16 cellular contexts compared by ENCODE assay signal in genomic region chr19:9702186-9702585, GRCh38. TPM values are rescaled to one million over a fixed set of nuclear protein-coding genes. Genes with fewer than 3 reads are reported as not detected.
A peak's percentile ranks its signal among the peaks of the same experiment; 100 is the strongest.
DNase-seq lines count a peak whose midpoint lies in the region; ATAC-seq, FAIRE-seq and TF ChIP-seq lines count a peak whose summit lies in the region.
"Had no signal": no experiment of that assay in that cellular context is flagged by ENCODE, and none has a peak within 500 bp of the region (broad histone marks: within the 10 kb centered on the region; RNA-seq: fewer than 3 reads in every experiment).

No MANE protein-coding gene starts in this region.

- no peaks in the 10 kb centered on the region for H3K27me3 Mint-ChIP-seq in Caco-2 (ENCODE audit: insufficient read depth, unreplicated experiment)
- H3K27me3 Mint-ChIP-seq: CD4-positive, alpha-beta T cell had no signal

- H3K9me1 ChIP-seq in K562 (ENCODE audit: control insufficient read depth, insufficient read depth, low read length): no peaks in the 10 kb centered on the region

- H3K4me2 ChIP-seq in K562 (ENCODE audit: insufficient read depth, low read length): no peak overlapping the region
- H3K4me2 ChIP-seq: GM23338 had no signal

- H3K79me2 ChIP-seq in K562 (ENCODE audit: control insufficient read depth, insufficient read depth, low read length): no peaks in the 10 kb centered on the region

- no peaks in the 10 kb centered on the region for H4K20me1 ChIP-seq in K562 (replicated peaks; ENCODE audit: control insufficient read depth, insufficient read depth, low read length)

- H3K27me3 ChIP-seq in Caco-2 (replicated peaks; ENCODE audit: control insufficient read depth, insufficient read depth, low read length) (no peaks in the 10 kb centered on the region), K562 (ENCODE audit: control insufficient read depth in 2 of 2, insufficient read depth in 2 of 2, low read length in 2 of 2) (no peaks in the 10 kb centered on the region)

- FAIRE-seq in K562 (lab: Jason Lieb, UNC): no peak
- FAIRE-seq: GM12878, GM18507, HTR-8/SVneo had no signal

- BruUV-seq in Caco-2 (replicated peaks; lab: Mats Ljungman, UMichigan) (no TSS peak), K562 (replicated peaks; lab: Mats Ljungman, UMichigan) (no TSS peak)

- no peaks in the 10 kb centered on the region for H3K36me3 Mint-ChIP-seq in Caco-2 (ENCODE audit: insufficient read depth, unreplicated experiment)

- POLR2A ChIA-PET in Caco-2 (lab: Charles Lee): no interaction called here
- POLR2A ChIA-PET in K562 (lab: Yijun Ruan, JAX): no interaction called here

- TF ChIP-seq POLR2A in K562 (conservative IDR thresholded peaks at IDR 0.05): no peak

- H3K36me3 ChIP-seq in Caco-2 (ENCODE audit: control insufficient read depth, insufficient read depth, low read length): no peaks in the 10 kb centered on the region
- no peaks in the 10 kb centered on the region for H3K36me3 ChIP-seq in K562 (ENCODE audit: control insufficient read depth, insufficient read depth, low read length)

- no peak overlapping the region for H3K4me3 ChIP-seq in Caco-2 (ENCODE audit: low read depth, low read length)
- H3K4me3 ChIP-seq in K562: no peak overlapping the region
- H3K4me3 ChIP-seq: GM12878, GM23338 had no signal

- H3K9me3 Mint-ChIP-seq in Caco-2 (ENCODE audit: unreplicated experiment): peaks cover 22% of the 10 kb centered on the region
- H3K9me3 Mint-ChIP-seq: CD4-positive, alpha-beta T cell had no signal

- peak; percentile 19 to 32 for DNase-seq in Caco-2
- peak; percentile 2 for DNase-seq in HT-29 (ENCODE audit: low spot score)
- no peak for DNase-seq in K562 (ENCODE audit: extremely low read depth in 1 of 4, low spot score in 3 of 4)
- DNase-seq in NCI-H526 (lab: John Stamatoyannopoulos, UW): no peak
- no peak for DNase-seq in foreskin melanocyte
- DNase-seq: C1 segment of cervical spinal cord; CD4-positive, alpha-beta T cell; DMS79; H9 had no signal

- in situ Hi-C loops in K562 (cut with MboI): no loop called here

- 17% methylated on average over 6 of the region's 6 CpGs for WGBS in K562 (ENCODE audit: insufficient coverage, low coverage, missing lambda C conversion rate)

- H3K4me1 ChIP-seq in Caco-2: 0 out of 2 replicates have a peak, but pooled peaks cover 5% of the 10 kb centered on the region
- H3K4me1 ChIP-seq in K562 (replicated peaks in 1 of 2; ENCODE audit: control insufficient read depth in 2 of 2, insufficient read depth in 2 of 2, low read length in 2 of 2): peaks cover 0 to 4% of the 10 kb centered on the region in 2 experiments; a peak in 3 of 5 replicates

- intact Hi-C loops in Caco-2 (cut with micrococcal nuclease; ENCODE audit: unreplicated experiment) (no loop called here), K562 (cut with micrococcal nuclease) (no loop called here)

- peak overlapping the region; percentile 59 for H3K27ac Mint-ChIP-seq in Caco-2 (ENCODE audit: unreplicated experiment)
- H3K27ac Mint-ChIP-seq: B cell; CD4-positive, alpha-beta T cell; GM23338; H9 had no signal

- TF ChIP-seq CTCF in Caco-2 (IDR thresholded peaks at IDR 0.05; ENCODE audit: insufficient read depth in 1 of 2, low read depth in 1 of 2, low read length in 1 of 2, severe bottlenecking in 1 of 2, unreplicated experiment in 1 of 2): no peak
- no peak for TF ChIP-seq CTCF in K562 (IDR thresholded peaks at IDR 0.05 in 2 of 3, conservative IDR thresholded peaks at IDR 0.05 in 1 of 3; ENCODE audit: insufficient read depth in 2 of 3, low read depth in 1 of 3, low read length in 3 of 3)

- H3K4me3 Mint-ChIP-seq in Caco-2 (ENCODE audit: unreplicated experiment): no peak overlapping the region
- H3K4me3 Mint-ChIP-seq: B cell; CD4-positive, alpha-beta T cell; GM23338; H9 had no signal

- H3K27ac ChIP-seq in K562 (ENCODE audit: extremely low read depth, low read depth, low read length): no peak overlapping the region

- peak overlapping the region; percentile 33; the same call in 1 of the 2 replicates for H2AFZ ChIP-seq in K562 (ENCODE audit: low read depth, low read length)
- H2AFZ ChIP-seq: GM23338 had no signal

- no peak for TF ChIP-seq EP300 in K562 (IDR thresholded peaks at IDR 0.05; ENCODE audit: low read length)

- TF ChIP-seq RAD21 in K562 (CRISPR knock-in tag; conservative IDR thresholded peaks at IDR 0.05 in 1 of 2, IDR thresholded peaks at IDR 0.05 in 1 of 2): no peak

- CTCF ChIA-PET in Caco-2 (lab: Charles Lee): no interaction called here
- CTCF ChIA-PET in K562 (lab: Yijun Ruan, JAX; ENCODE audit: low intra/inter-chr PET ratio): no interaction called here

- no peak overlapping the region for H3K9ac ChIP-seq in K562 (ENCODE audit: insufficient read depth in 1 of 2, low read depth in 2 of 2, low read length in 2 of 2)

- ATAC-seq in K562 (no peak), esophagus mucosa (peak; percentile 15), GM21526 (IDR thresholded peaks at IDR 0.05; ENCODE audit: low FRiP score, unreplicated experiment) (no peak)
- ATAC-seq: GM12878, GM23338 had no signal

- no peaks in the 10 kb centered on the region; the same call in none of the 2 replicates for H3K9me3 ChIP-seq in Caco-2
- H3K9me3 ChIP-seq in K562 (replicated peaks; ENCODE audit: control insufficient read depth, insufficient read depth, low read depth, low read length): peaks cover 3% of the 10 kb centered on the region

- H3K4me1 Mint-ChIP-seq in Caco-2 (ENCODE audit: low read depth, unreplicated experiment): no peaks in the 10 kb centered on the region
- H3K4me1 Mint-ChIP-seq: B cell had no signal

TF ChIP-seq in K562, 482 proteins besides CTCF, POLR2A, EP300 and RAD21:
- TF ChIP-seq LARP7 (IDR thresholded peaks at IDR 0.05): no peak
- TF ChIP-seq SMARCA4 (IDR thresholded peaks at IDR 0.05): no peak
- no peak for TF ChIP-seq ZNF444 (CRISPR knock-in tag; IDR thresholded peaks at IDR 0.05)
- no peak for TF ChIP-seq PCBP1 (IDR thresholded peaks at IDR 0.05; ENCODE audit: low read depth, low read length, poor library complexity, severe bottlenecking)
- no peak for TF ChIP-seq NCOA4 (IDR thresholded peaks at IDR 0.05; ENCODE audit: partially characterized antibody)
- TF ChIP-seq RHOXF2B (CRISPR knock-in tag; conservative IDR thresholded peaks at IDR 0.05): no peak
TF ChIP-seq in K562: peak in this region for 0.

RNA-seq across cellular contexts. Expression of gene ZNF562, which starts 27.3 kb away (rescaled TPM):
- total RNA-seq in Caco-2 (2022) (23.0 and 23.7 TPM in 2 replicates), K562 (2014; rRNA removed) (20.8 and 24.0 TPM in 2 replicates), K562 (2014; rRNA removed; fragmentation: Illumina TruSeq; extraction: Trizol) (46.9 and 51.0 TPM in 2 replicates), K562 (2015; rRNA removed; fragmentation: Illumina TruSeq; extraction: Trizol) (36.1 and 39.7 TPM in 2 replicates), K562 (2021) (31.5 and 34.3 TPM in 2 replicates), esophagus mucosa (46.7 TPM)
- total RNA-seq in HT-29 (2014; rRNA removed; shearing (Covaris generic)): 14.2 and 27.3 TPM in 2 replicates
- total RNA-seq in K562 (2011; cell fraction: chromatin; rRNA removed; ENCODE audit: low replicate concordance): 55.9 and 96.8 TPM in 2 replicates
- total RNA-seq in K562 (2011; cell fraction: nucleolus; rRNA removed): 46.9 and 49.9 TPM in 2 replicates
- 65.7 and 90.8 TPM in 2 replicates for total RNA-seq in K562 (2011; cell fraction: nucleoplasm; rRNA removed)
- polyA plus RNA-seq in K562 (2011; rRNA removed) (32.8 and 33.9 TPM in 2 replicates), K562 (2014; fragmentation: Illumina TruSeq; extraction: Trizol) (17.9 and 18.4 TPM in 2 replicates), K562 (2014; fragmentation: Nextera tagmentation; extraction: Ambion mirVana) (10 to 100 TPM; 11.8 to 15.1 TPM), K562 (2014; rRNA removed) (13.1 and 17.1 TPM in 2 replicates)
- polyA plus RNA-seq in K562 (2011; cell fraction: cytosol; rRNA removed): 8.8 and 16.8 TPM in 2 replicates
- polyA plus RNA-seq in K562 (2011; cell fraction: nucleus; rRNA removed): 20.2 and 23.6 TPM in 2 replicates
- 8.5 and 11.4 TPM in 2 replicates for polyA plus RNA-seq in K562 (2012)
- polyA minus RNA-seq in K562 (2011; rRNA and poly(A)+ RNA removed): 120 and 125 TPM in 2 replicates
- polyA minus RNA-seq in K562 (2011; cell fraction: cytosol; rRNA and poly(A)+ RNA removed): 30.3 and 53.3 TPM in 2 replicates
- 36.4 and 38.7 TPM in 2 replicates for polyA minus RNA-seq in K562 (2011; cell fraction: nucleus; rRNA and poly(A)+ RNA removed)

Comparison
In these comparisons a context has a peak if more than half of its experiments do, and no peak if none do; other contexts are left out.
1. DNase-seq: peak in Caco-2 (2 of 2) and HT-29 (single experiment); none in K562 (0 of 4), NCI-H526 (0 of 2) and foreskin melanocyte (single experiment).